In the genomic region with DNA sequence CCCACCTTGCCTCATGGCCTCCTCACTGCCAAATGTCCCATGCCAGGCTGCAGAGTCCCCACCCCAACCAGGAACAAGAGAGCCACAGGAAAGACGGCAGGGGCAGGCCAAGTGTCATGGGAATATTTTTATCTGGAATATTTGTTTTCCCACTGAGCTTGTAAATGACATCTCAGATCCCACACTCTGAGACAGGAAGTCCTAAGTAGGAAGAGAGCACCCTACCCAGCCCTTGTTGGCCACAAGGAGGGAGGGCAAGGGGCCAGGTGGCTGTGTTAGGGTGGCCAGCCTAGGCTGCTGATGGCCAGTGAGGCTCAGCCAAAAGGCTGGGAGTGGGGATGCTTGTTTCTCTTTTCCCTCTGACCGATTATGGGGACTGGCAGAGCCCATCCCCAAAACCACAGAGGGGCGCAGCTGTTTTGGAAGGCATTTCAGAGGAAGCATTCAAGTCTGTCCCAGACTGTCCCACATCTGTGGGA, we compare ENCODE assay signal across 19 cellular contexts. TPM values are rescaled to one million over a fixed set of nuclear protein-coding genes. Genes with fewer than 3 reads are reported as not detected.
"Had no signal": no experiment of that assay in that cellular context is flagged by ENCODE, and none has a peak within 500 bp of the region (broad histone marks: within the 10 kb centered on the region; RNA-seq: fewer than 3 reads in every experiment).

No MANE protein-coding gene starts in this region.

- H3K4me2 ChIP-seq: neural progenitor cell had no signal

- H3K9me3 Mint-ChIP-seq: activated CD4-positive, alpha-beta T cell treated with anti-CD3 and anti-CD28 coated beads, Interleukin-2, amount 10 ng/mL, durations not matched to agents 24 days and 14 days; activated naive CD8-positive, alpha-beta T cell treated with anti-CD3 and anti-CD28 coated beads, Interleukin-2, amount 10 ng/mL, durations not matched to agents 7 days and 5 days; effector memory CD8-positive, alpha-beta T cell; mesothelial cell of epicardium had no signal

- H3K36me3 Mint-ChIP-seq: activated naive CD8-positive, alpha-beta T cell treated with anti-CD3 and anti-CD28 coated beads, Interleukin-2, amount 10 ng/mL, durations not matched to agents 7 days and 5 days; mesothelial cell of epicardium; stimulated activated naive B cell treated with anti-CD40 and anti-IgM and Interleukin-4, amounts not matched to agents 10 μg/mL and 1 μg/mL and 100 μg/mL, for 72 hours had no signal

- H3K4me1 Mint-ChIP-seq: activated B cell treated with CpG ODN at 0.5 μM for 24 hours; activated CD4-positive, alpha-beta T cell treated with anti-CD3 and anti-CD28 coated beads, Interleukin-2, amount 10 ng/mL, durations not matched to agents 24 days and 14 days; activated naive CD8-positive, alpha-beta T cell treated with anti-CD3 and anti-CD28 coated beads, Interleukin-2, amount 10 ng/mL, durations not matched to agents 7 days and 5 days; stimulated activated naive B cell treated with anti-CD40 and anti-IgM and Interleukin-4, amounts not matched to agents 10 μg/mL and 1 μg/mL and 100 μg/mL, for 72 hours had no signal

- H3K4me1 ChIP-seq: gastrocnemius medialis, heart left ventricle, lower lobe of right lung, parathyroid adenoma, thyroid gland had no signal

- H3K4me3 Mint-ChIP-seq: activated B cell treated with CpG ODN at 0.5 μM for 24 hours; activated CD4-positive, alpha-beta T cell treated with anti-CD3 and anti-CD28 coated beads, Interleukin-2, amount 10 ng/mL, durations not matched to agents 24 days and 14 days; activated naive CD8-positive, alpha-beta T cell treated with anti-CD3 and anti-CD28 coated beads, Interleukin-2, amount 10 ng/mL, durations not matched to agents 7 days and 5 days; effector memory CD8-positive, alpha-beta T cell; mesothelial cell of epicardium; neural progenitor cell; stimulated activated naive B cell treated with anti-CD40 and anti-IgM and Interleukin-4, amounts not matched to agents 10 μg/mL and 1 μg/mL and 100 μg/mL, for 72 hours had no signal

- H3K9me3 ChIP-seq: gastrocnemius medialis, heart left ventricle, lower lobe of right lung, thyroid gland had no signal

- H3K36me3 ChIP-seq: gastrocnemius medialis, heart left ventricle, lower lobe of right lung, neural progenitor cell, thyroid gland had no signal

- H3K27ac Mint-ChIP-seq: activated B cell treated with CpG ODN at 0.5 μM for 24 hours; activated CD4-positive, alpha-beta T cell treated with anti-CD3 and anti-CD28 coated beads, Interleukin-2, amount 10 ng/mL, durations not matched to agents 24 days and 14 days; activated naive CD8-positive, alpha-beta T cell treated with anti-CD3 and anti-CD28 coated beads, Interleukin-2, amount 10 ng/mL, durations not matched to agents 7 days and 5 days; effector memory CD8-positive, alpha-beta T cell; mesothelial cell of epicardium; stimulated activated naive B cell treated with anti-CD40 and anti-IgM and Interleukin-4, amounts not matched to agents 10 μg/mL and 1 μg/mL and 100 μg/mL, for 72 hours had no signal

- ATAC-seq: effector memory CD8-positive, alpha-beta T cell; gastrocnemius medialis; heart left ventricle; left cardiac atrium; lower lobe of right lung; stimulated activated naive B cell treated with anti-CD40 and anti-IgM and Interleukin-4, amounts not matched to agents 10 μg/mL and 1 μg/mL and 100 μg/mL, for 72 hours had no signal

- DNase-seq: activated B cell treated with CpG ODN at 0.5 μM for 24 hours; activated CD4-positive, alpha-beta T cell treated with anti-CD3 and anti-CD28 coated beads, Interleukin-2, amount 10 ng/mL, durations not matched to agents 24 days and 14 days; activated gamma-delta T cell treated with Interleukin-2 at 50 U/mL for 16 hours; activated naive CD8-positive, alpha-beta T cell treated with anti-CD3 and anti-CD28 coated beads, Interleukin-2, amount 10 ng/mL, durations not matched to agents 7 days and 5 days; dermis blood vessel endothelial cell; effector memory CD8-positive, alpha-beta T cell; gastrocnemius medialis; left cardiac atrium; lower lobe of right lung; stimulated activated CD4-positive, alpha-beta T cell treated with anti-CD3 and anti-CD28 coated beads, Interleukin-15, amount 100 ng/mL, for 24 hours; stimulated activated CD4-positive, alpha-beta T cell treated with anti-CD3 and anti-CD28 coated beads, Interleukin-4, amount 100 ng/mL, for 1 hour; stimulated activated naive B cell treated with anti-CD40 and anti-IgM and Interleukin-4, amounts not matched to agents 10 μg/mL and 1 μg/mL and 100 μg/mL, for 72 hours; T-helper 2 cell; thyroid gland had no signal

- H3K9ac ChIP-seq: neural progenitor cell, parathyroid adenoma had no signal

- H3K79me2 ChIP-seq: parathyroid adenoma had no signal

- H3K27me3 ChIP-seq: gastrocnemius medialis, neural progenitor cell, thyroid gland had no signal

- H3K4me3 ChIP-seq: gastrocnemius medialis, heart left ventricle, lower lobe of right lung, neural progenitor cell, thyroid gland had no signal

- H3K27ac ChIP-seq: epithelial cell of prostate, gastrocnemius medialis, heart left ventricle, lower lobe of right lung, neural progenitor cell, parathyroid adenoma, thyroid gland had no signal

- H2AFZ ChIP-seq: neural progenitor cell, parathyroid adenoma had no signal

RNA-seq across cellular contexts. Expression of a gene that starts 7.7 kb away (rescaled TPM):
- total RNA-seq: activated B cell treated with CpG ODN at 0.5 μM for 24 hours; activated CD4-positive, alpha-beta T cell treated with anti-CD3 and anti-CD28 coated beads, Interleukin-2, amount 10 ng/mL, durations not matched to agents 24 days and 14 days; activated naive CD8-positive, alpha-beta T cell treated with anti-CD3 and anti-CD28 coated beads, Interleukin-2, amount 10 ng/mL, durations not matched to agents 7 days and 5 days had no signal
